In the genomic region with DNA sequence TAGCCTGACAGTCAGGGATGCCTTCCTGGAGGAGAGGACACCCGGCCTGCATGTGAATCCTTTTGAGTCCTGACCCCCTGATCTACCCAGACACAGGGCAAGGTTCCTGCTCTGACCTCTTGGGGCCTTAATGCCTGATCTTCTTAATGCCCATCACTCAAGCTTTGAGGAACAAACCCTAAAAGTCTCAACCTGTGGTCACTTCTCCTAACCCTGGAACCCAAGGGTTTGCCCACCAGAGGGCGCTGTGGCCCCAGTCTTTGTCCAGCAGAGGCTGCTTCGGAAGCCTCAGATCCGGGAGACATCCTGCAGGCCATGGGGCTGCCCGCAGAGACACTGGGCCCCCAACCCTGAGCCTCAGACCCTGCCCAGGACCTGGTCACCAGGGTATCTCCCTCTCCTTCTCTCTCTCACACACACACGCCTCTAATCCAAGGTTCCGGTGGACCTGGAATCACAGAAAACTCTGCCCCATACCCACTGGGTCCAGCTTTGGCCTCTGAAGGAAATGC, we compare ENCODE assay signal across 8 cellular contexts. TPM values are rescaled to one million over a fixed set of nuclear protein-coding genes. Genes with fewer than 3 reads are reported as not detected.
DNase-seq lines count a peak whose midpoint lies in the region; ATAC-seq and TF ChIP-seq lines count a peak whose summit lies in the region.

No MANE protein-coding gene starts in this region.

- H3K4me1 ChIP-seq in mesenchymal stem cell (ENCODE audit: control insufficient read depth, insufficient read depth, low read depth, low read length) = peaks cover 9% of the 10 kb centered on the region

- H4K8ac ChIP-seq in mesenchymal stem cell (ENCODE audit: low read length) = peak overlapping the region; percentile 70

- H3K4me3 ChIP-seq in mesenchymal stem cell (ENCODE audit: insufficient read depth in 1 of 2, low read depth in 1 of 2, low read length in 2 of 2) = no peak overlapping the region

- peak overlapping the region; percentile 97 for H2AFZ ChIP-seq in mesenchymal stem cell (ENCODE audit: low read depth, low read length)

- TF ChIP-seq CTCF in GM13977 (IDR thresholded peaks at IDR 0.05; ENCODE audit: extremely low read depth, insufficient read depth, missing control alignments) = peak; percentile 86

- peak overlapping the region in 1 of 2 experiments; percentile 50 for H3K18ac ChIP-seq in mesenchymal stem cell (ENCODE audit: low read depth in 1 of 2, low read length in 2 of 2)

- peak; percentile 73 for DNase-seq in ACHN
- DNase-seq in GM13977 (ENCODE audit: low spot score) = peak; percentile 88
- DNase-seq in NCI-H748 (lab: John Stamatoyannopoulos, UW; ENCODE audit: unreplicated experiment) = peak; percentile 81
- DNase-seq in activated CD4-positive, alpha-beta T cell treated with anti-CD3 and anti-CD28 coated beads, Interleukin-2, amount 50 U/mL, for 4 hours = peak; percentile 65 to 73
- peak; percentile 90 for DNase-seq in ecto neural progenitor cell (ENCODE audit: low spot score)
- DNase-seq in mesenchymal stem cell = peak; percentile 68
- DNase-seq in stimulated activated CD8-positive, alpha-beta memory T cell treated with anti-CD3 and anti-CD28 coated beads, Interleukin-4, amount 100 ng/mL, for 1 hour (ENCODE audit: low read depth in 2 of 2, low spot score in 1 of 2) = peak; percentile 53 to 54

- no peak overlapping the region for H2AK5ac ChIP-seq in mesenchymal stem cell (ENCODE audit: low read length, severe bottlenecking)

- peak overlapping the region in 1 of 2 experiments; percentile 34 for H2BK12ac ChIP-seq in mesenchymal stem cell (ENCODE audit: low read length in 2 of 2)

- no peak overlapping the region for H2BK120ac ChIP-seq in mesenchymal stem cell (ENCODE audit: low read depth, low read length)

- H3K14ac ChIP-seq in mesenchymal stem cell (ENCODE audit: low read length in 2 of 2) = no peak overlapping the region

- no peaks in the 10 kb centered on the region for H3K79me1 ChIP-seq in mesenchymal stem cell (replicated peaks; ENCODE audit: low read length, poor library complexity, severe bottlenecking)

- ATAC-seq in HG03095 (IDR thresholded peaks at IDR 0.05; ENCODE audit: unreplicated experiment) = no peak

- peak overlapping the region; percentile 21 for H2BK15ac ChIP-seq in mesenchymal stem cell (ENCODE audit: low read depth, poor library complexity, severe bottlenecking)

- in situ Hi-C loops in ACHN (cut with HindIII; ENCODE audit: low pct_ligation_motif_present, low pct_unique_long_range_greater_than_20kb, low sequenced_read_pairs) = no loop called here
- in situ Hi-C loops in GM13977 (cut with MboI; ENCODE audit: low pct_unique_long_range_greater_than_20kb, low sequenced_read_pairs, unreplicated experiment) = loop anchor here (10.0 kb wide), 1 partner anchor 91 kb away; no protein-coding TSS in a partner anchor

- H3K4ac ChIP-seq in mesenchymal stem cell (ENCODE audit: low read depth in 1 of 2, low read length in 2 of 2) = peak overlapping the region in 1 of 2 experiments; percentile 21

- no peak overlapping the region for H3K9ac ChIP-seq in mesenchymal stem cell (ENCODE audit: low read length)

- H3K9me3 ChIP-seq in mesenchymal stem cell (ENCODE audit: control insufficient read depth, low read length) = no peaks in the 10 kb centered on the region

- H3K27me3 ChIP-seq in mesenchymal stem cell (ENCODE audit: control insufficient read depth in 1 of 2, insufficient read depth in 1 of 2, low read length in 2 of 2) = peaks cover 8 to 35% of the 10 kb centered on the region in 2 experiments

- no peak overlapping the region for H3K27ac ChIP-seq in mesenchymal stem cell (ENCODE audit: low read length, poor library complexity, severe bottlenecking)

- H3K36me3 ChIP-seq in mesenchymal stem cell (ENCODE audit: control insufficient read depth in 1 of 2, insufficient read depth in 2 of 2, low read depth in 1 of 2, low read length in 2 of 2) = no peaks in the 10 kb centered on the region

- H3K4me2 ChIP-seq in mesenchymal stem cell (ENCODE audit: low read length, poor library complexity, severe bottlenecking) = no peak overlapping the region

- 25% methylated on average over 7 of the region's 7 CpGs for WGBS in mesenchymal stem cell

- no peak overlapping the region for H2BK5ac ChIP-seq in mesenchymal stem cell (ENCODE audit: low read depth, low read length, poor library complexity, severe bottlenecking)

- H3K23ac ChIP-seq in mesenchymal stem cell (ENCODE audit: low read length in 2 of 2) = no peak overlapping the region

- H4K91ac ChIP-seq in mesenchymal stem cell (ENCODE audit: low read length) = no peak overlapping the region

RNA-seq across cellular contexts. Expression of a gene that starts 9.8 kb away (rescaled TPM):
- polyA plus RNA-seq in mesenchymal stem cell (2013, experiment 1 of 2) = 1.4 TPM
- 1.3 TPM for polyA plus RNA-seq in mesenchymal stem cell (2013, experiment 2 of 2)

RNA-seq across cellular contexts. Expression of a gene that starts 22.4 kb away (rescaled TPM):
- 61.0 TPM for polyA plus RNA-seq in mesenchymal stem cell (2013, experiment 1 of 2)
- polyA plus RNA-seq in mesenchymal stem cell (2013, experiment 2 of 2) = 54.2 TPM

RNA-seq across cellular contexts. Expression of a gene that starts 30.6 kb away (rescaled TPM):
- polyA plus RNA-seq in mesenchymal stem cell (2013, experiment 1 of 2) = 6.9 TPM
- polyA plus RNA-seq in mesenchymal stem cell (2013, experiment 2 of 2) = 7.6 TPM
